In the genomic region with DNA sequence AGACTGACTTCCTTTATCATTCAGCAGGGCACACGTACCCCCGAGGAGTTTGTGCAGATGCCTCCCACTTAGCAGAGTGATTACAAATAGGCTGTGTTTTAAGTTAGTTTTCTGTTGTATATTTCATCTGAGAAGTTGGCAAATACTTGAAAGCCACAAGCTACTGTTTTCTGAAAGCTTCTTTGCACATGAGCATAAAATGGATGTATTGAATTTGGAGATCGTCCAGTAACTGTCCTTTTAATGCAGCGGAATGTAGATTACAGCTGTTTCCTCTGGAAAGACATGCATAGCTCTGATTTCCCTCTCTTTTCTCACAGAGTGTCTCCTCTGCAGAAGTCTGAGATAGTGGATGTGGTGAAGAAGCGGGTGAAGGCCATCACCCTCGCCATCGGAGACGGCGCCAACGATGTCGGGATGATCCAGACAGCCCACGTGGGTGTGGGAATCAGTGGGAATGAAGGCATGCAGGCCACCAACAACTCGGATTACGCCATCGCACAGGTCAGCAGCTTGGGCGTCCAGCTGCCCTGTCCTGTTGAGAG, we compare ENCODE assay signal across 31 cellular contexts.
"Had no signal": no experiment of that assay in that cellular context is flagged by ENCODE, and none has a peak within 500 bp of the region (broad histone marks: within the 10 kb centered on the region; RNA-seq: fewer than 3 reads in every experiment).

No MANE protein-coding gene starts in this region.

- H3K27ac Mint-ChIP-seq: activated naive CD4-positive, alpha-beta T cell treated with anti-CD3 and anti-CD28 coated beads for 36 hours; activated naive CD8-positive, alpha-beta T cell treated with anti-CD3 and anti-CD28 coated beads for 36 hours; activated T-helper 1 cell treated with anti-CD3 and anti-CD28 coated beads, Interleukin-12 subunit alpha, Interleukin-12 subunit beta, Interleukin-2, Interleukin-4 antibody, amounts not matched to agents 30 ng/mL and 10 ng/mL and 1 ng/mL, durations not matched to agents 14 hours and 24 hours and 36 hours; natural killer cell treated with Interleukin-12 subunit alpha and Interleukin-12 subunit beta and Interleukin-15 and Interleukin-18, amount 100 ng/mL, for 72 hours; stimulated activated naive B cell treated with anti-CD40 and anti-IgM and Interleukin-4, amounts not matched to agents 10 μg/mL and 1 μg/mL and 100 μg/mL, for 72 hours; T-helper 17 cell had no signal

- H3K4me3 Mint-ChIP-seq: activated naive CD4-positive, alpha-beta T cell treated with anti-CD3 and anti-CD28 coated beads for 36 hours; activated naive CD8-positive, alpha-beta T cell treated with anti-CD3 and anti-CD28 coated beads for 36 hours; activated T-helper 1 cell treated with anti-CD3 and anti-CD28 coated beads, Interleukin-12 subunit alpha, Interleukin-12 subunit beta, Interleukin-2, Interleukin-4 antibody, amounts not matched to agents 30 ng/mL and 10 ng/mL and 1 ng/mL, durations not matched to agents 14 hours and 24 hours and 36 hours; central memory CD8-positive, alpha-beta T cell; natural killer cell treated with Interleukin-12 subunit alpha and Interleukin-12 subunit beta and Interleukin-15 and Interleukin-18, amount 100 ng/mL, for 72 hours; stimulated activated naive B cell treated with anti-CD40 and anti-IgM and Interleukin-4, amounts not matched to agents 10 μg/mL and 1 μg/mL and 100 μg/mL, for 72 hours; T-helper 17 cell had no signal

- H3K36me3 Mint-ChIP-seq: natural killer cell treated with Interleukin-12 subunit alpha and Interleukin-12 subunit beta and Interleukin-15 and Interleukin-18, amount 100 ng/mL, for 72 hours; stimulated activated naive B cell treated with anti-CD40 and anti-IgM and Interleukin-4, amounts not matched to agents 10 μg/mL and 1 μg/mL and 100 μg/mL, for 72 hours had no signal

- H3K27me3 Mint-ChIP-seq: activated naive CD8-positive, alpha-beta T cell treated with anti-CD3 and anti-CD28 coated beads for 36 hours; central memory CD8-positive, alpha-beta T cell; T-helper 17 cell had no signal

- H3K4me1 Mint-ChIP-seq: central memory CD8-positive, alpha-beta T cell; stimulated activated naive B cell treated with anti-CD40 and anti-IgM and Interleukin-4, amounts not matched to agents 10 μg/mL and 1 μg/mL and 100 μg/mL, for 72 hours; T-helper 17 cell had no signal

- H3K9me3 Mint-ChIP-seq: activated naive CD8-positive, alpha-beta T cell treated with anti-CD3 and anti-CD28 coated beads for 36 hours; central memory CD8-positive, alpha-beta T cell; natural killer cell treated with Interleukin-12 subunit alpha and Interleukin-12 subunit beta and Interleukin-15 and Interleukin-18, amount 100 ng/mL, for 72 hours had no signal

- DNase-seq: activated CD4-positive, alpha-beta T cell treated with anti-CD3 and anti-CD28 coated beads for 48 hours; activated CD4-positive, alpha-beta T cell treated with anti-CD3 and anti-CD28 coated beads, Interleukin-2, amount 50 U/mL, for 48 hours; activated CD8-positive, alpha-beta memory T cell treated with anti-CD3 and anti-CD28 coated beads, Interleukin-2, amount 50 U/mL, for 4 hours; activated effector memory CD4-positive, alpha-beta T cell treated with anti-CD3 and anti-CD28 coated beads, Interleukin-2, amount 50 U/mL, for 16 hours; activated naive CD4-positive, alpha-beta T cell treated with anti-CD3 and anti-CD28 coated beads for 36 hours; activated naive CD8-positive, alpha-beta T cell treated with anti-CD3 and anti-CD28 coated beads for 36 hours; activated T-cell treated with anti-CD3 and anti-CD28 coated beads, Interleukin-2, amount 50 U/mL, for 1 hour; adrenal gland; aorta; colonic mucosa; dorsolateral prefrontal cortex; effector memory CD4-positive, alpha-beta T cell; foreskin fibroblast; heart right ventricle; lower lobe of right lung; mesendoderm; mucosa of descending colon; ovary; retina; sigmoid colon; stimulated activated CD4-positive, alpha-beta T cell treated with anti-CD3 and anti-CD28 coated beads, Interleukin-15, amount 100 ng/mL, for 24 hours; stimulated activated CD4-positive, alpha-beta T cell treated with anti-CD3 and anti-CD28 coated beads, Interleukin-2, amount 100 ng/mL, for 24 hours; stimulated activated naive B cell treated with anti-CD40 and anti-IgM and Interleukin-4, amounts not matched to agents 10 μg/mL and 1 μg/mL and 100 μg/mL, for 72 hours; T-helper 17 cell; T1000; tibial artery; upper lobe of right lung; WERI-Rb-1 had no signal
